27 cellular contexts compared by ENCODE assay signal in the genomic region with DNA sequence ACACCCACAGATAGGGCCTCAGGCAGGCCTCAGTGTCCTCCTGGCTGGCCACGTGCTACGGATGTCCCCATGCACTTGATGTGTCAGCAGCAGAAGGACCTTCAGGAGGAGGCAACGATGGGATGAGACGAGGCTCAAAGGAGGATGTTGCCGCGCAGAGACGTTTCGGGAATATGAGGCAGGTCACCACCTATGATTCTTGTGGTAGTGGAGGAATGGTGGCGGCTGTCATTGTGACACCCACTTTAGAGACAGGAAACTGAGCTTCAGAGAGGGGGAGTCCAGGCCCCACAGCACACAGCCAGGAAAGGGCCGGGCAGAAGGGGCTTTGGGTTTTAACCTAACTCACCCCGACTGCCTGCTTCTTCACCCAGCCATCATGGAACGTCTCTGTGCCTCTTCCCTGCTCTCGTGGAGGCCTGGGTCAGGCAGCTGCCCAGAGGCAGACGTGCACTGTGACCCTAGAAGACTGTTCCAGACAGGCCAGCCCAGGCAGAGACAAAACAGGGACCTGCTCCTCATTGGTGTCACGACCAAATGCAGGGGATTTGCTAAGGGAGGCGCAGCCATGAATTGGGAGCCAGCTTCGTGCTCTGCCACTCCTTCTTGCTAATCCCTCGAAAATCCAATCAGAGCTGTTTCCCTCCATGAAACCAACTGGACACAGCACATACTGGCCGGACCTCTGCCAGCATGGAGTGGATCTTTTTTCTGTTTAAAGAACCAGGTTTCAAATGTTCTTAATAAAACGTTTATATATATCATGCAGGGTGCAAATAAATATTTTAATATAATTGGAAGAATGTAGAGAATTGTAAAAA.
A peak's percentile ranks its signal among the peaks of the same experiment; 100 is the strongest.
DNase-seq lines count a peak whose midpoint lies in the region; ATAC-seq, FAIRE-seq and TF ChIP-seq lines count a peak whose summit lies in the region.
"Had no signal": no experiment of that assay in that cellular context is flagged by ENCODE, and none has a peak within 500 bp of the region (broad histone marks: within the 10 kb centered on the region; RNA-seq: fewer than 3 reads in every experiment).

No MANE protein-coding gene starts in this region.

- intact Hi-C loops in left ventricle myocardium inferior (cut with micrococcal nuclease) (no loop called here), Right ventricle myocardium inferior (cut with DNase I) (no loop called here), kidney (cut with DNase I) (no loop called here), posterior vena cava (cut with DNase I) (loop anchor here in 1 of 2 donors (2.0 kb wide), 1 partner anchor 51 kb away; no protein-coding TSS in a partner anchor), vagina (cut with DNase I) (no loop called here)

- H3K27me3 ChIP-seq in left ventricle myocardium inferior (ENCODE audit: low read depth) (peaks cover 8% of the 10 kb centered on the region), vagina (no peaks in the 10 kb centered on the region)
- H3K27me3 ChIP-seq: BLaER1 treated with 17β-estradiol and CSF1 and Interleukin-3, amounts not matched to agents 10 nM and 100 nM; heart left ventricle; right lobe of liver had no signal

- H3K4me1 ChIP-seq in left ventricle myocardium inferior (peaks cover 22% of the 10 kb centered on the region), kidney (ENCODE audit: control insufficient read depth in 1 of 2, insufficient read depth in 1 of 2, low read depth in 1 of 2, low read length in 2 of 2) (peaks cover 3 to 6% of the 10 kb centered on the region in 2 donors), vagina (peaks cover 48% of the 10 kb centered on the region)
- H3K4me1 ChIP-seq: right lobe of liver had no signal

- H3K9ac ChIP-seq in kidney (ENCODE audit: low read length in 2 of 2): no peak overlapping the region
- H3K9ac ChIP-seq: BLaER1 treated with 17β-estradiol and CSF1 and Interleukin-3, amounts not matched to agents 10 nM and 100 nM had no signal

- no peak for DNase-seq in left ventricle myocardium inferior
- no peak for DNase-seq in Right ventricle myocardium inferior (ENCODE audit: missing footprints)
- peak; percentile 48 for DNase-seq in kidney
- peak; percentile 78 for DNase-seq in posterior vena cava (ENCODE audit: low spot score)
- peak in 1 of 2 donors; percentile 81 for DNase-seq in vagina (ENCODE audit: extremely low spot score in 2 of 2)
- no peak for DNase-seq in NCI-H1436 treated with DMSO at 0.1 percent for 48 hours (lab: John Stamatoyannopoulos, UW)
- DNase-seq: activated CD4-positive, CD25-positive, alpha-beta regulatory T cell; activated CD8-positive, alpha-beta T cell treated with anti-CD3 and anti-CD28 coated beads, Interleukin-2, amount 10 ng/mL, durations not matched to agents 7 days and 5 days; activated naive CD4-positive, alpha-beta T cell treated with anti-CD3 and anti-CD28 coated beads, Interleukin-2, amount 50 U/mL, for 16 hours; activated T-cell treated with anti-CD3 and anti-CD28 coated beads, Interleukin-2, amount 50 U/mL, for 48 hours; cerebellar nuclear complex; effector CD4-positive, alpha-beta T cell; heart left ventricle; NCI-H146; NCI-H2171 treated with DMSO at 0.1 percent for 48 hours; NCI-H748 treated with DMSO at 0.1 percent for 48 hours; right lobe of liver; stimulated activated CD4-positive, alpha-beta T cell treated with anti-CD3 and anti-CD28 coated beads, Interleukin-1b, Interleukin-23, amount 100 ng/mL, for 48 hours; stimulated activated naive CD8-positive, alpha-beta T cell treated with anti-CD3 and anti-CD28 coated beads, Interleukin-15, Interleukin-2, amounts not matched to agents 100 U/mL and 50 U/mL, for 24 hours; T-helper 9 cell had no signal

- H3K4me3 ChIP-seq in left ventricle myocardium inferior (no peak overlapping the region), kidney (ENCODE audit: low read length in 2 of 2) (no peak overlapping the region), vagina (no peak overlapping the region)
- H3K4me3 ChIP-seq: BLaER1 treated with 17β-estradiol and CSF1 and Interleukin-3, amounts not matched to agents 10 nM and 100 nM; heart left ventricle; right lobe of liver had no signal

- TF ChIP-seq POLR2A in vagina (IDR thresholded peaks at IDR 0.05): no peak

- peak overlapping the region; percentile 80 for H3K27ac ChIP-seq in left ventricle myocardium inferior (replicated peaks)
- H3K27ac ChIP-seq in kidney (ENCODE audit: low read depth in 2 of 2, low read length in 2 of 2): no peak overlapping the region
- H3K27ac ChIP-seq in vagina: peak overlapping the region; percentile 88
- H3K27ac ChIP-seq: BLaER1 treated with 17β-estradiol and CSF1 and Interleukin-3, amounts not matched to agents 10 nM and 100 nM; right lobe of liver had no signal

- H3K9me3 ChIP-seq in left ventricle myocardium inferior (replicated peaks): no peaks in the 10 kb centered on the region
- H3K9me3 ChIP-seq in kidney (ENCODE audit: control insufficient read depth in 1 of 2, low read length in 2 of 2): no peaks in the 10 kb centered on the region
- H3K9me3 ChIP-seq in vagina: no peaks in the 10 kb centered on the region
- H3K9me3 ChIP-seq: heart left ventricle, right lobe of liver had no signal

- ATAC-seq in Right ventricle myocardium inferior: no peak
- no peak for ATAC-seq in GM18511 (IDR thresholded peaks at IDR 0.05; ENCODE audit: unreplicated experiment)
- no peak for ATAC-seq in HG03097 (IDR thresholded peaks at IDR 0.05; ENCODE audit: low FRiP score, unreplicated experiment)
- ATAC-seq: activated CD8-positive, alpha-beta T cell treated with anti-CD3 and anti-CD28 coated beads, Interleukin-2, amount 10 ng/mL, durations not matched to agents 7 days and 5 days; Panc1; stimulated activated naive CD8-positive, alpha-beta T cell treated with anti-CD3 and anti-CD28 coated beads, Interleukin-15, Interleukin-2, amounts not matched to agents 100 U/mL and 50 U/mL, for 24 hours had no signal

- H3K36me3 ChIP-seq in left ventricle myocardium inferior (no peaks in the 10 kb centered on the region), kidney (ENCODE audit: control insufficient read depth in 1 of 2, insufficient read depth in 2 of 2, low read length in 2 of 2) (no peaks in the 10 kb centered on the region), vagina (no peaks in the 10 kb centered on the region)
- H3K36me3 ChIP-seq: BLaER1 treated with 17β-estradiol and CSF1 and Interleukin-3, amounts not matched to agents 10 nM and 100 nM; heart left ventricle; right lobe of liver had no signal

- no peak for TF ChIP-seq CTCF in left ventricle myocardium inferior (IDR thresholded peaks at IDR 0.05; ENCODE audit: borderline replicate concordance)
- no peak for TF ChIP-seq CTCF in kidney (IDR thresholded peaks at IDR 0.05; ENCODE audit: borderline replicate concordance, extremely low read depth, insufficient read depth)
- TF ChIP-seq CTCF in vagina (IDR thresholded peaks at IDR 0.05): no peak

- FAIRE-seq in kidney (lab: Jason Lieb, UNC): no peak
- FAIRE-seq: astrocyte, GM19239, H54 had no signal

Comparison
In these comparisons a context has a peak if more than half of its experiments do, and no peak if none do; other contexts are left out.
1. DNase-seq: peak in kidney (single experiment) and posterior vena cava (single experiment); none in left ventricle myocardium inferior (single experiment), Right ventricle myocardium inferior (single experiment) and NCI-H1436 treated with DMSO at 0.1 percent for 48 hours (single experiment).
2. H3K27ac ChIP-seq: peak in left ventricle myocardium inferior (single experiment) and vagina (single experiment); none in kidney (0 of 2).